ENCODE assay signal across 15 cellular contexts in the genomic region with DNA sequence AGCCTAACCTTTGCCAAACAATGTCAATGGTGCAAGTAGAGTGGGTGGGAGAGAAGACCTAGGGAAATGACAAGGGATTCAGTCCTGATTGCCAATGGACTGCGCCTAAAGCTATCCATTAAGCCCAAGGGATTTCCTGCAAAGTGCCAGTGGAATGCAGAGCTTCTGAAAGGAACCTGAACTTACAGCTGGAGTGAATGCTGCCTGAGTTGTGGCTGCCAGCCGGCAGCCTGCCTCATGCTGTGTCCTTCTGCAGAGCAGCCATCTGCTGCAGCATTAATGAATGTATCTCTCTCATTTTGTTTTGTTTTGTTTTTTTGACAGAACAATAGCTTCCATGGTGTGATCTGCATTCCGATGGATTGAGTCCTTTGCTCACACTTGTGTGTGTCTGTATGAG. TPM values are rescaled to one million over a fixed set of nuclear protein-coding genes. Genes with fewer than 3 reads are reported as not detected.
DNase-seq lines count a peak whose midpoint lies in the region; ATAC-seq lines count a peak whose summit lies in the region.
"Had no signal": no experiment of that assay in that cellular context is flagged by ENCODE, and none has a peak within 500 bp of the region (broad histone marks: within the 10 kb centered on the region; RNA-seq: fewer than 3 reads in every experiment).

No MANE protein-coding gene starts in this region.

- H3K4me3 Mint-ChIP-seq in activated CD4-positive, alpha-beta T cell treated with anti-CD3 and anti-CD28 coated beads for 36 hours = no peak overlapping the region
- no peak overlapping the region for H3K4me3 Mint-ChIP-seq in CD8-positive, alpha-beta memory T cell
- H3K4me3 Mint-ChIP-seq: activated naive CD8-positive, alpha-beta T cell treated with anti-CD3 and anti-CD28 coated beads, Interleukin-2, amount 50 U/mL, for 24 hours; activated T-helper 17 cell treated with anti-CD3 and anti-CD28 coated beads, Interleukin-2, amount 50 U/mL, for 72 hours had no signal

- POLR2A ChIA-PET in activated CD4-positive, alpha-beta T cell treated with anti-CD3 and anti-CD28 coated beads for 36 hours (lab: Charles Lee) = no interaction called here
- POLR2A ChIA-PET in CD8-positive, alpha-beta memory T cell (lab: Charles Lee) = no interaction called here

- H4K8ac ChIP-seq in mesendoderm (ENCODE audit: low read depth, low read length) = no peak overlapping the region

- H3K9me3 Mint-ChIP-seq in activated CD4-positive, alpha-beta T cell treated with anti-CD3 and anti-CD28 coated beads for 36 hours (ENCODE audit: low read depth) = no peaks in the 10 kb centered on the region
- no peaks in the 10 kb centered on the region for H3K9me3 Mint-ChIP-seq in CD8-positive, alpha-beta memory T cell
- H3K9me3 Mint-ChIP-seq: activated naive CD8-positive, alpha-beta T cell treated with anti-CD3 and anti-CD28 coated beads, Interleukin-2, amount 50 U/mL, for 24 hours; activated T-helper 17 cell treated with anti-CD3 and anti-CD28 coated beads, Interleukin-2, amount 50 U/mL, for 72 hours had no signal

- intact Hi-C loops in activated CD4-positive, alpha-beta T cell treated with anti-CD3 and anti-CD28 coated beads for 36 hours (cut with DNase I, micrococcal nuclease) = no loop called here

- H3K4ac ChIP-seq in mesendoderm (ENCODE audit: low read depth, low read length) = no peak overlapping the region

- H3K36me3 ChIP-seq in MG63 (no peaks in the 10 kb centered on the region), mesendoderm (ENCODE audit: control insufficient read depth, insufficient read depth, low read length) (no peaks in the 10 kb centered on the region)
- no peaks in the 10 kb centered on the region for H3K36me3 ChIP-seq in CD8-positive, alpha-beta memory T cell (ENCODE audit: insufficient read depth, low read length)

- H3K4me1 Mint-ChIP-seq in activated CD4-positive, alpha-beta T cell treated with anti-CD3 and anti-CD28 coated beads for 36 hours = no peaks in the 10 kb centered on the region
- H3K4me1 Mint-ChIP-seq in CD8-positive, alpha-beta memory T cell = no peaks in the 10 kb centered on the region
- H3K4me1 Mint-ChIP-seq: activated naive CD8-positive, alpha-beta T cell treated with anti-CD3 and anti-CD28 coated beads, Interleukin-2, amount 50 U/mL, for 24 hours; activated T-helper 17 cell treated with anti-CD3 and anti-CD28 coated beads, Interleukin-2, amount 50 U/mL, for 72 hours had no signal

- no peaks in the 10 kb centered on the region for H3K79me1 ChIP-seq in mesendoderm (ENCODE audit: low read length)

- no peak overlapping the region for H3K27ac Mint-ChIP-seq in activated CD4-positive, alpha-beta T cell treated with anti-CD3 and anti-CD28 coated beads for 36 hours
- H3K27ac Mint-ChIP-seq in CD8-positive, alpha-beta memory T cell = no peak overlapping the region
- H3K27ac Mint-ChIP-seq: activated naive CD8-positive, alpha-beta T cell treated with anti-CD3 and anti-CD28 coated beads, Interleukin-2, amount 50 U/mL, for 24 hours; activated T-helper 17 cell treated with anti-CD3 and anti-CD28 coated beads, Interleukin-2, amount 50 U/mL, for 72 hours had no signal

- CTCF ChIA-PET in activated CD4-positive, alpha-beta T cell treated with anti-CD3 and anti-CD28 coated beads for 36 hours (lab: Charles Lee) = no interaction called here
- CTCF ChIA-PET in CD8-positive, alpha-beta memory T cell (lab: Charles Lee) = no interaction called here

- no peak overlapping the region for H4K5ac ChIP-seq in mesendoderm (ENCODE audit: low read length)

- no peak overlapping the region for H3K27ac ChIP-seq in mesendoderm (ENCODE audit: low read depth, low read length)
- no peak overlapping the region for H3K27ac ChIP-seq in CD8-positive, alpha-beta memory T cell (ENCODE audit: low read depth, low read length)

- no peak overlapping the region for H3K9ac ChIP-seq in mesendoderm (ENCODE audit: low read length)

- no peak overlapping the region for H2BK15ac ChIP-seq in mesendoderm (replicated peaks; ENCODE audit: low read depth)

- no peaks in the 10 kb centered on the region for H3K79me2 ChIP-seq in mesendoderm (ENCODE audit: control insufficient read depth, insufficient read depth, low read length)

- no peak for ATAC-seq in activated CD4-positive, alpha-beta T cell treated with anti-CD3 and anti-CD28 coated beads for 36 hours
- no peak for ATAC-seq in HG03280 (IDR thresholded peaks at IDR 0.05; ENCODE audit: unreplicated experiment)
- ATAC-seq: activated naive CD8-positive, alpha-beta T cell treated with anti-CD3 and anti-CD28 coated beads, Interleukin-2, amount 50 U/mL, for 24 hours; activated T-helper 17 cell treated with anti-CD3 and anti-CD28 coated beads, Interleukin-2, amount 50 U/mL, for 72 hours had no signal

- no peak overlapping the region for H3K56ac ChIP-seq in mesendoderm (ENCODE audit: low read length)

- no CpG with 5 or more reads among the region's 3 CpGs for WGBS in mesendoderm (ENCODE audit: extremely low coverage, insufficient coverage, low lambda C conversion rate)

- H3K4me3 ChIP-seq in MG63 = no peak overlapping the region
- H3K4me3 ChIP-seq in mesendoderm (ENCODE audit: low read length) = no peak overlapping the region
- no peak overlapping the region for H3K4me3 ChIP-seq in CD8-positive, alpha-beta memory T cell (ENCODE audit: low read length)

- H3K23ac ChIP-seq in mesendoderm (ENCODE audit: low read length) = no peak overlapping the region

- H2BK5ac ChIP-seq in mesendoderm (ENCODE audit: low read length) = no peak overlapping the region

- no peak overlapping the region for H3K4me2 ChIP-seq in mesendoderm (ENCODE audit: low read length)

- H2BK120ac ChIP-seq in mesendoderm (ENCODE audit: low read depth, low read length) = no peak overlapping the region

- no peaks in the 10 kb centered on the region for H3K9me3 ChIP-seq in MG63
- H3K9me3 ChIP-seq in CD8-positive, alpha-beta memory T cell (ENCODE audit: low read length) = no peaks in the 10 kb centered on the region

- H3K4me1 ChIP-seq in mesendoderm (ENCODE audit: control insufficient read depth, low read depth, low read length) = no peaks in the 10 kb centered on the region
- H3K4me1 ChIP-seq in CD8-positive, alpha-beta memory T cell (ENCODE audit: insufficient read depth, low read length) = no peaks in the 10 kb centered on the region

- H3K18ac ChIP-seq in mesendoderm (ENCODE audit: low read length) = no peak overlapping the region

- H3K27me3 ChIP-seq in MG63 (no peaks in the 10 kb centered on the region), mesendoderm (ENCODE audit: insufficient read depth, low read length, poor library complexity) (no peaks in the 10 kb centered on the region)
- H3K27me3 ChIP-seq in CD8-positive, alpha-beta memory T cell (ENCODE audit: insufficient read depth, low read length, poor library complexity, severe bottlenecking) = no peaks in the 10 kb centered on the region

- no peaks in the 10 kb centered on the region for H3K36me3 Mint-ChIP-seq in activated CD4-positive, alpha-beta T cell treated with anti-CD3 and anti-CD28 coated beads for 36 hours (ENCODE audit: low read depth)
- no peaks in the 10 kb centered on the region for H3K36me3 Mint-ChIP-seq in CD8-positive, alpha-beta memory T cell

- no peak overlapping the region for H2AK5ac ChIP-seq in mesendoderm (ENCODE audit: low read length)

- H3K27me3 Mint-ChIP-seq in activated CD4-positive, alpha-beta T cell treated with anti-CD3 and anti-CD28 coated beads for 36 hours = peaks cover 17% of the 10 kb centered on the region
- peaks cover 7 to 24% of the 10 kb centered on the region in 2 donors for H3K27me3 Mint-ChIP-seq in CD8-positive, alpha-beta memory T cell

- peak; percentile 71 for DNase-seq in DMS 273 (lab: John Stamatoyannopoulos, UW; ENCODE audit: unreplicated experiment)
- peak; percentile 1 for DNase-seq in MG63
- peak; percentile 70 for DNase-seq in ecto neural progenitor cell (ENCODE audit: low spot score)
- peak; percentile 87 for DNase-seq in mesendoderm
- DNase-seq in activated CD4-positive, alpha-beta T cell treated with anti-CD3 and anti-CD28 coated beads for 36 hours = no peak
- no peak for DNase-seq in putamen (ENCODE audit: low spot score)
- no peak for DNase-seq in CD8-positive, alpha-beta memory T cell
- DNase-seq: ACHN; activated CD8-positive, alpha-beta memory T cell treated with anti-CD3 and anti-CD28 coated beads for 24 hours; activated naive CD8-positive, alpha-beta T cell treated with anti-CD3 and anti-CD28 coated beads, Interleukin-2, amount 50 U/mL, for 24 hours; NCI-H187 treated with DMSO at 0.1 percent for 48 hours; stimulated activated CD4-positive, alpha-beta T cell treated with anti-CD3 and anti-CD28 coated beads, Interleukin-2, amount 100 ng/mL, for 24 hours had no signal

RNA-seq across cellular contexts. Expression of a gene that starts 44.7 kb away (rescaled TPM):
- not detected in 2 replicates for total RNA-seq in MG63 (2014; rRNA removed; shearing (Covaris generic); ENCODE audit: low replicate concordance)
- polyA plus RNA-seq in mesendoderm (2013, experiment 1 of 2) = 5.3 TPM
- 5.1 TPM for polyA plus RNA-seq in mesendoderm (2013, experiment 2 of 2)
- total RNA-seq in activated CD4-positive, alpha-beta T cell treated with anti-CD3 and anti-CD28 coated beads for 36 hours = under 1 TPM; 0.18 to 0.23 TPM
- total RNA-seq in CD8-positive, alpha-beta memory T cell = not detected
- polyA plus RNA-seq in CD8-positive, alpha-beta memory T cell = not detected
- total RNA-seq: T-helper 2 cell treated with Interferon-gamma antibody and Interleukin-4, amounts not matched to agents 100 ng/mL and 5 ng/mL, for 36 hours had no signal

Comparison
In these comparisons a context has a peak if more than half of its experiments do, and no peak if none do; other contexts are left out.
1. DNase-seq: peak in DMS 273 (single experiment), MG63 (single experiment), ecto neural progenitor cell (single experiment) and mesendoderm (single experiment); none in activated CD4-positive, alpha-beta T cell treated with anti-CD3 and anti-CD28 coated beads for 36 hours (single experiment), putamen (single experiment) and CD8-positive, alpha-beta memory T cell (0 of 5).